In genomic region chr6:116633685-116634084, GRCh38 we compare ENCODE assay signal across 11 cellular contexts. TPM values are rescaled to one million over a fixed set of nuclear protein-coding genes. Genes with fewer than 3 reads are reported as not detected.
DNase-seq lines count a peak whose midpoint lies in the region; ATAC-seq, FAIRE-seq and TF ChIP-seq lines count a peak whose summit lies in the region.
"Had no signal": no experiment of that assay in that cellular context is flagged by ENCODE, and none has a peak within 500 bp of the region (broad histone marks: within the 10 kb centered on the region; RNA-seq: fewer than 3 reads in every experiment).

No MANE protein-coding gene starts in this region.

- peaks cover 0 to 13% of the 10 kb centered on the region in 2 experiments; a peak in 1 of 4 replicates for H3K36me3 ChIP-seq in HCT116 (ENCODE audit: control insufficient read depth in 1 of 2, insufficient read depth in 2 of 2, low read length in 2 of 2)
- H3K36me3 ChIP-seq in PC-9 (ENCODE audit: low read depth): peaks cover 13% of the 10 kb centered on the region; the same call in 1 of the 2 replicates
- H3K36me3 ChIP-seq in upper lobe of left lung: peaks cover 0 to 21% (median 5%) of the 10 kb centered on the region in 4 donors

- ATAC-seq in HCT116 (peak; percentile 81), upper lobe of left lung (ENCODE audit: low FRiP score in 2 of 2) (no peak)

- H2AFZ ChIP-seq in HCT116 (ENCODE audit: low read depth, low read length, poor library complexity, severe bottlenecking) (no peak overlapping the region), PC-9 (no peak overlapping the region)

- RAD21 ChIA-PET in HCT116 (lab: Charles Lee; ENCODE audit: low non-redundant PET in 1 of 2, low total read pairs in 2 of 2, uncharacterized antibody in 2 of 2, unreplicated experiment in 2 of 2): no interaction called here

- intact Hi-C loops in HCT116 (cut with micrococcal nuclease): no loop called here
- intact Hi-C loops in PC-9 (cut with micrococcal nuclease; ENCODE audit: unreplicated experiment): no loop called here

- TF ChIP-seq POLR2A in HCT116 (IDR thresholded peaks at IDR 0.05; ENCODE audit: borderline replicate concordance, extremely low read depth, insufficient read depth, insufficient read length) (no peak), upper lobe of left lung (IDR thresholded peaks at IDR 0.05) (no peak)

- TF ChIP-seq CTCF in HCT116 (IDR thresholded peaks at IDR 0.05 in 2 of 3, conservative IDR thresholded peaks at IDR 0.05 in 1 of 3; ENCODE audit: borderline replicate concordance in 1 of 3, insufficient read depth in 1 of 3, low read depth in 2 of 3, low read length in 2 of 3): peak in 2 of 3 experiments; percentile 54 to 58; a peak in 4 of 6 replicates
- TF ChIP-seq CTCF in PC-9 (conservative IDR thresholded peaks at IDR 0.05): peak; percentile 41; the same call in 1 of the 2 replicates
- TF ChIP-seq CTCF in fibroblast of villous mesenchyme (IDR thresholded peaks at IDR 0.05; ENCODE audit: insufficient read depth, low read depth, low read length): peak; percentile 22
- no peak for TF ChIP-seq CTCF in upper lobe of left lung (IDR thresholded peaks at IDR 0.05)

- H3K27me3 ChIP-seq in HCT116 (ENCODE audit: insufficient read depth, low read length): no peaks in the 10 kb centered on the region
- H3K27me3 ChIP-seq in PC-9 (ENCODE audit: insufficient read depth, low read depth): no peaks in the 10 kb centered on the region
- H3K27me3 ChIP-seq in upper lobe of left lung: no peaks in the 10 kb centered on the region
- H3K27me3 ChIP-seq: spleen had no signal

- no peaks in the 10 kb centered on the region for H3K9me2 ChIP-seq in HCT116 (ENCODE audit: insufficient read depth)
- no peaks in the 10 kb centered on the region for H3K9me2 ChIP-seq in PC-9 (ENCODE audit: insufficient read depth)

- no peaks in the 10 kb centered on the region for H3K79me2 ChIP-seq in HCT116 (ENCODE audit: insufficient read depth, low read length)
- no peaks in the 10 kb centered on the region for H3K79me2 ChIP-seq in PC-9 (ENCODE audit: low read depth)

- WGBS in upper lobe of left lung, 2 donors: 83 to 94% methylated on average over 2 of the region's 2 CpGs

- H3K9ac ChIP-seq in HCT116 (ENCODE audit: low read length): no peak overlapping the region

- TF ChIP-seq EP300 in upper lobe of left lung (IDR thresholded peaks at IDR 0.05): no peak

- POLR2A ChIA-PET in HCT116 (lab: Charles Lee) (interaction anchor here (1.2 kb wide), 1 partner anchor 9 kb away, joined by 3 read pairs; no protein-coding TSS in a partner anchor), PC-9 (lab: Charles Lee; ENCODE audit: unreplicated experiment) (no interaction called here)

- BruUV-seq in HCT116 (replicated peaks; lab: Mats Ljungman, UMichigan): no TSS peak
- no TSS peak for BruUV-seq in PC-9 (replicated peaks; lab: Mats Ljungman, UMichigan)

- no peak for FAIRE-seq in RCC 7860 (lab: Jason Lieb, UNC)
- FAIRE-seq: TTC549 had no signal

- H4K20me1 ChIP-seq in HCT116 (ENCODE audit: insufficient read depth) (no peaks in the 10 kb centered on the region; the same call in 1 of the 2 replicates), PC-9 (ENCODE audit: insufficient read depth) (peaks cover 3% of the 10 kb centered on the region; the same call in 1 of the 2 replicates)

- peak; percentile 15 for DNase-seq in DMS53 treated with DMSO at 0.1 percent for 48 hours (lab: John Stamatoyannopoulos, UW; ENCODE audit: unreplicated experiment)
- no peak for DNase-seq in HCT116 (ENCODE audit: low read depth, low spot score)
- no peak for DNase-seq in PC-9
- no peak for DNase-seq in fibroblast of villous mesenchyme (ENCODE audit: low read depth)
- no peak for DNase-seq in NCI-H2171 treated with DMSO at 0.1 percent for 48 hours (lab: John Stamatoyannopoulos, UW)
- no peak for DNase-seq in islet precursor cell
- DNase-seq in upper lobe of left lung: no peak
- DNase-seq in RCC 7860 (ENCODE audit: low spot score): no peak
- DNase-seq: spleen; stimulated activated naive CD4-positive, alpha-beta T cell had no signal

- H3K9me3 ChIP-seq in HCT116 (ENCODE audit: control insufficient read depth in 1 of 2, insufficient read depth in 1 of 2, low read depth in 1 of 2, low read length in 2 of 2) (no peaks in the 10 kb centered on the region), PC-9 (ENCODE audit: insufficient read depth, low read depth) (no peaks in the 10 kb centered on the region), upper lobe of left lung (no peaks in the 10 kb centered on the region)
- H3K9me3 ChIP-seq: spleen had no signal

- H3K4me2 ChIP-seq in HCT116 (ENCODE audit: low read length): no peak overlapping the region
- no peak overlapping the region for H3K4me2 ChIP-seq in PC-9

- H3K4me3 ChIP-seq in HCT116 (replicated peaks in 1 of 2; ENCODE audit: low read depth in 1 of 2, low read length in 2 of 2) (no peak overlapping the region), PC-9 (no peak overlapping the region), fibroblast of villous mesenchyme (ENCODE audit: low read depth, low read length) (no peak overlapping the region), upper lobe of left lung (no peak overlapping the region)
- H3K4me3 ChIP-seq: spleen had no signal

- peak; percentile 20; the same call in 1 of the 2 replicates for TF ChIP-seq RAD21 in HCT116 (IDR thresholded peaks at IDR 0.05; ENCODE audit: low read depth)

- H3F3A ChIP-seq in PC-9 (ENCODE audit: insufficient read depth, low read depth): peaks cover 3% of the 10 kb centered on the region; the same call in 1 of the 2 replicates

- no peaks in the 10 kb centered on the region for H3K4me1 ChIP-seq in HCT116 (ENCODE audit: control insufficient read depth in 1 of 2, insufficient read depth in 2 of 2, low read length in 2 of 2)
- H3K4me1 ChIP-seq in PC-9 (replicated peaks; ENCODE audit: insufficient read depth): no peaks in the 10 kb centered on the region
- H3K4me1 ChIP-seq in upper lobe of left lung: peaks cover 0 to 13% (median 3%) of the 10 kb centered on the region in 4 donors

- CTCF ChIA-PET in HCT116 (lab: Charles Lee) (interaction anchor here (1.0 kb wide), 1 partner anchor 9 kb away, joined by 3 read pairs; no protein-coding TSS in a partner anchor), PC-9 (lab: Charles Lee) (interaction anchor here (0.6 kb wide), 1 partner anchor 56 kb away, joined by 3 read pairs; no protein-coding TSS in a partner anchor)

- H3K27ac ChIP-seq in HCT116 (ENCODE audit: low read depth, low read length) (no peak overlapping the region), PC-9 (no peak overlapping the region), upper lobe of left lung (no peak overlapping the region)
- H3K27ac ChIP-seq: spleen had no signal

TF ChIP-seq in HCT116, 20 proteins besides CTCF, POLR2A, EP300 and RAD21:
- TF ChIP-seq POLR2AphosphoS5 (IDR thresholded peaks at IDR 0.05; ENCODE audit: low read depth, low read length) (no peak), ZBTB33 (IDR thresholded peaks at IDR 0.05; ENCODE audit: extremely low read depth, insufficient replicate concordance, low read length) (no peak), SIN3A (IDR thresholded peaks at IDR 0.05; ENCODE audit: low read depth) (no peak), MAX (IDR thresholded peaks at IDR 0.05) (no peak), ATF3 (IDR thresholded peaks at IDR 0.05) (no peak), SRF (IDR thresholded peaks at IDR 0.05; ENCODE audit: low read depth) (no peak)

RNA-seq across cellular contexts. Expression of gene RSPH4A, which starts 17.4 kb away (rescaled TPM):
- total RNA-seq in HCT116 (2021; ENCODE audit: unreplicated experiment) (0.27 TPM), PC-9 (2021) (0.13 and 0.24 TPM in 2 replicates), fibroblast of villous mesenchyme (under 0.01 and 0.32 TPM in 2 replicates), upper lobe of left lung (10 to 100 TPM in 2 of 6 donors, 1 to 10 TPM in 4; 1.2 to 28.7 (median 4.7) TPM)
- 0.07 and 0.10 TPM in 2 replicates for polyA plus RNA-seq in HCT116 (2012)

RNA-seq across cellular contexts. Expression of gene ZUP1, which starts 34.9 kb away (rescaled TPM):
- 18.2 TPM for total RNA-seq in HCT116 (2021; ENCODE audit: unreplicated experiment)
- polyA plus RNA-seq in HCT116 (2012): 6.9 and 8.0 TPM in 2 replicates
- total RNA-seq in PC-9 (2021): 13.6 and 14.0 TPM in 2 replicates
- total RNA-seq in fibroblast of villous mesenchyme: 13.5 and 15.5 TPM in 2 replicates
- total RNA-seq in upper lobe of left lung: 10 to 100 TPM in 2 of 6 donors, 1 to 10 TPM in 4; 4.6 to 17.8 (median 9.5) TPM

RNA-seq across cellular contexts. Expression of gene KPNA5, which starts 47.3 kb away (rescaled TPM):
- total RNA-seq in HCT116 (2021; ENCODE audit: unreplicated experiment) (9.8 TPM), PC-9 (2021) (6.6 and 6.8 TPM in 2 replicates), fibroblast of villous mesenchyme (6.1 and 7.8 TPM in 2 replicates), upper lobe of left lung (10 to 100 TPM in 3 of 6 donors, 1 to 10 TPM in 3; 3.1 to 20.1 (median 9.2) TPM)
- polyA plus RNA-seq in HCT116 (2012): 1.8 and 2.7 TPM in 2 replicates

Comparison
In these comparisons a context has a peak if more than half of its experiments do, and no peak if none do; other contexts are left out.
1. CTCF ChIP-seq: peak in HCT116 (2 of 3), PC-9 (single experiment) and fibroblast of villous mesenchyme (single experiment); none in upper lobe of left lung (0 of 6).